Comparison of ENCODE assay signal across 9 cellular contexts in genomic region chr2:235605999-235606715, GRCh38.
DNase-seq lines count a peak whose midpoint lies in the region; ATAC-seq and TF ChIP-seq lines count a peak whose summit lies in the region.
"Had no signal": no experiment of that assay in that cellular context is flagged by ENCODE, and none has a peak within 500 bp of the region (broad histone marks: within the 10 kb centered on the region; RNA-seq: fewer than 3 reads in every experiment).

No MANE protein-coding gene starts in this region.

- intact Hi-C loops in left ventricle myocardium inferior (cut with micrococcal nuclease), result no loop called here
- intact Hi-C loops in heart right ventricle (cut with DNase I), result loop anchor here in 1 of 10 donors (1.0 kb wide), 1 partner anchor 22 kb away; no protein-coding TSS in a partner anchor
- intact Hi-C loops in transverse colon (cut with DNase I; ENCODE audit: low total_unique reads), result no loop called here
- intact Hi-C loops in ovary (cut with DNase I), result loop anchor here in 2 of 4 donors (5.0 to 10.0 kb wide), 2 partner anchors 49 to 56 kb away; no protein-coding TSS in a partner anchor

- no peak for TF ChIP-seq EP300 in transverse colon (IDR thresholded peaks at IDR 0.05; ENCODE audit: low read depth)
- TF ChIP-seq EP300 in ovary (IDR thresholded peaks at IDR 0.05), result no peak

- ATAC-seq in heart right ventricle (no peak), GM19467 (IDR thresholded peaks at IDR 0.05; ENCODE audit: unreplicated experiment) (no peak)

- DNase-seq in left ventricle myocardium inferior, result no peak
- DNase-seq in heart right ventricle, result no peak
- DNase-seq in cardiac fibroblast (ENCODE audit: low read depth in 2 of 2), result peak; percentile 80 to 83
- no peak for DNase-seq in transverse colon
- DNase-seq in ovary, result no peak
- no peak for DNase-seq in stimulated activated CD4-positive, alpha-beta T cell treated with anti-CD3 and anti-CD28 coated beads, Interleukin-1b, Interleukin-23, amount 100 ng/mL, for 48 hours
- DNase-seq: KG1 had no signal

- no peaks in the 10 kb centered on the region for H3K27me3 ChIP-seq in left ventricle myocardium inferior (ENCODE audit: low read depth)
- H3K27me3 ChIP-seq in heart right ventricle, result no peaks in the 10 kb centered on the region
- no peaks in the 10 kb centered on the region for H3K27me3 ChIP-seq in layer of hippocampus (ENCODE audit: control insufficient read depth, insufficient read depth, low read length)
- H3K27me3 ChIP-seq in transverse colon, result no peaks in the 10 kb centered on the region
- no peaks in the 10 kb centered on the region for H3K27me3 ChIP-seq in ovary

- in situ Hi-C loops in transverse colon (cut with MboI; ENCODE audit: low pct_ligation_motif_present in 1 of 4, low pct_unique_long_range_greater_than_20kb in 1 of 4, low sequenced_read_pairs in 3 of 4), result loop anchor here (10.0 kb wide), 1 partner anchor 139 kb away; no protein-coding TSS in a partner anchor

- TF ChIP-seq POLR2A in transverse colon (IDR thresholded peaks at IDR 0.05) (no peak), ovary (IDR thresholded peaks at IDR 0.05) (no peak)

- H3K9me3 ChIP-seq in left ventricle myocardium inferior (replicated peaks), result no peaks in the 10 kb centered on the region
- H3K9me3 ChIP-seq in heart right ventricle, result no peaks in the 10 kb centered on the region
- H3K9me3 ChIP-seq in transverse colon, result no peaks in the 10 kb centered on the region
- no peaks in the 10 kb centered on the region for H3K9me3 ChIP-seq in ovary

- H3K27ac ChIP-seq in left ventricle myocardium inferior (replicated peaks) (peak overlapping the region; percentile 35), heart right ventricle (peak overlapping the region in 2 of 10 donors; percentile 25 to 27), layer of hippocampus (ENCODE audit: low read depth, low read length) (peak overlapping the region; percentile 90), transverse colon (peak overlapping the region; percentile 7 to 50 (median 20)), ovary (no peak overlapping the region)

- H3K4me1 ChIP-seq in left ventricle myocardium inferior (peaks cover 40% of the 10 kb centered on the region), heart right ventricle (peaks cover 0 to 44% (median 8%) of the 10 kb centered on the region in 9 donors), transverse colon (peaks cover 0 to 6% (median 0%) of the 10 kb centered on the region in 4 donors), ovary (ENCODE audit: insufficient read depth) (no peaks in the 10 kb centered on the region)

- WGBS in heart right ventricle, 2 donors, result 77 to 79% methylated on average over 10 of the region's 10 CpGs
- WGBS in transverse colon (ENCODE audit: low coverage in 1 of 2), 2 donors, result 65 to 72% methylated on average over 6 to 10 of the region's 10 CpGs
- 29 to 42% (median 38%) methylated on average over 10 of the region's 10 CpGs for WGBS in ovary, 3 donors

- H3K4me3 ChIP-seq in left ventricle myocardium inferior (no peak overlapping the region), heart right ventricle (no peak overlapping the region), cardiac fibroblast (replicated peaks in 1 of 2; ENCODE audit: low read depth in 2 of 2, low read length in 2 of 2) (no peak overlapping the region), transverse colon (no peak overlapping the region), ovary (no peak overlapping the region)

- H3K36me3 ChIP-seq in left ventricle myocardium inferior (no peaks in the 10 kb centered on the region), heart right ventricle (no peaks in the 10 kb centered on the region), transverse colon (no peaks in the 10 kb centered on the region), ovary (no peaks in the 10 kb centered on the region)

- TF ChIP-seq CTCF in left ventricle myocardium inferior (IDR thresholded peaks at IDR 0.05; ENCODE audit: borderline replicate concordance), result no peak
- no peak for TF ChIP-seq CTCF in heart right ventricle (IDR thresholded peaks at IDR 0.05)
- TF ChIP-seq CTCF in cardiac fibroblast (IDR thresholded peaks at IDR 0.05; ENCODE audit: low read depth, low read length), result no peak
- TF ChIP-seq CTCF in transverse colon (IDR thresholded peaks at IDR 0.05), result no peak
- no peak for TF ChIP-seq CTCF in ovary (IDR thresholded peaks at IDR 0.05)

Comparison
In these comparisons a context has a peak if more than half of its experiments do, and no peak if none do; other contexts are left out.
1. DNase-seq: peak in cardiac fibroblast (2 of 2); none in left ventricle myocardium inferior (single experiment), heart right ventricle (0 of 2), transverse colon (single experiment), ovary (0 of 5) and stimulated activated CD4-positive, alpha-beta T cell treated with anti-CD3 and anti-CD28 coated beads, Interleukin-1b, Interleukin-23, amount 100 ng/mL, for 48 hours (single experiment).
2. H3K27ac ChIP-seq: peak in left ventricle myocardium inferior (single experiment), layer of hippocampus (single experiment) and transverse colon (4 of 4); none in ovary (0 of 2).